Comparison of ENCODE assay signal across 18 cellular contexts in the genomic region with DNA sequence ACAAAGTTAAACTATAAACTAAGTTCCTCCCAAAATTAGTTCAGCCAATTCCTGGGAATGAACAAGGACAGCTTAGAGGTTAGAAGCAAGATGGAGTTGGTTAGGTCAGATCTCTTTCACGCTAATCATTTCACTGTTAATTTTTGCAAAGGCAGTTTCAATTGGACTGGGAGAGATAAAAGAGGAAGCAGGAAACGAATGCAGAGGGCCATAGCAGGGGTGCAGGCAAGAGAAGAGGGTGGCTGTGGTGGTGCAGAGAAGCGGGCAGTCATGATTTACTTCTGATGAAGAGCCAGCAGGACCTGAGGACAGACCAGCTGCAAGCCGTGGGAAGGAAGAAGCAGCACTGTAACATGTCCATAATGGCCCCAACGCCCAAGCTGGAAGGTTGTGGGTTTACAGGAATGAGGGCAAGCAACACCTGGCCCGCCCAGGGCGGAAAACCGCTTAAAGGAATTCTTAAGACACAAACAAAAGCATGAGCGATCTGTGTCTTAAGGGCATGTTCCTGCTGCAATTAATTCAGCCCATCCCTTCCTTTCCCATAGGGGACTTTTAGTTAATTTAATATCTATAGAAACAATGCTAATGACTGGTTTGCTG.
DNase-seq lines count a peak whose midpoint lies in the region; ATAC-seq, FAIRE-seq and TF ChIP-seq lines count a peak whose summit lies in the region.
"Had no signal": no experiment of that assay in that cellular context is flagged by ENCODE, and none has a peak within 500 bp of the region (broad histone marks: within the 10 kb centered on the region; RNA-seq: fewer than 3 reads in every experiment).

No MANE protein-coding gene starts in this region.

- TF ChIP-seq POLR2A in GM12878 (IDR thresholded peaks at IDR 0.05; ENCODE audit: low read depth, low read length) = no peak

- no peak for DNase-seq in activated naive CD8-positive, alpha-beta T cell treated with anti-CD3 and anti-CD28 coated beads, Interleukin-2, amount 10 ng/mL, durations not matched to agents 7 days and 5 days
- DNase-seq in activated naive CD8-positive, alpha-beta T cell treated with anti-CD3 and anti-CD28 coated beads for 36 hours = no peak
- DNase-seq in NOMO-1 (lab: John Stamatoyannopoulos, UW; ENCODE audit: unreplicated experiment in 2 of 2) (peak; percentile 11 to 18), GM12878 (ENCODE audit: low read depth, low spot score) (no peak), type B pancreatic cell (ENCODE audit: extremely low spot score, unreplicated experiment) (no peak), immature natural killer cell (no peak), MM.1S (no peak), GM13976 (ENCODE audit: low spot score) (no peak)
- DNase-seq: activated effector memory CD4-positive, alpha-beta T cell treated with anti-CD3 and anti-CD28 coated beads, Interleukin-2, amount 50 U/mL, for 16 hours; DMS 273 treated with DMSO at 0.1 percent for 48 hours; GF-D8; NCI-H1092; NCI-H524 treated with DMSO at 0.1 percent for 48 hours; Peyer's patch; stimulated activated CD4-positive, alpha-beta T cell treated with anti-CD3 and anti-CD28 coated beads, Interleukin-4, amount 100 ng/mL, for 1 hour; WERI-Rb-1 had no signal

- H4K20me1 ChIP-seq in GM12878 (ENCODE audit: control insufficient read depth, insufficient read depth) = no peaks in the 10 kb centered on the region
- H4K20me1 ChIP-seq in MM.1S (ENCODE audit: insufficient read depth, low read length) = no peaks in the 10 kb centered on the region

- TF ChIP-seq CTCF in GM12878 (IDR thresholded peaks at IDR 0.05 in 2 of 3, conservative IDR thresholded peaks at IDR 0.05 in 1 of 3; ENCODE audit: control insufficient read depth in 2 of 3, extremely low read depth in 1 of 3, insufficient read depth in 1 of 3, low read depth in 3 of 3, low read length in 3 of 3) (no peak), type B pancreatic cell (conservative IDR thresholded peaks at IDR 0.05) (no peak), MM.1S (IDR thresholded peaks at IDR 0.05; ENCODE audit: low read length) (no peak), GM13976 (IDR thresholded peaks at IDR 0.05; ENCODE audit: borderline replicate concordance, control extremely low read depth, extremely low read depth, insufficient read depth, missing control alignments) (no peak)

- SMC1A ChIA-PET in GM12878 (lab: Charles Lee; ENCODE audit: uncharacterized antibody, unreplicated experiment) = interaction anchor here (0.7 to 1.6 kb wide), 4 partner anchors 13 to 212 kb away, joined by 3 to 4 read pairs (median 4); no protein-coding TSS in a partner anchor

- H3K4me2 ChIP-seq in GM12878 (ENCODE audit: control insufficient read depth, insufficient read depth) = peak overlapping the region; percentile 10; the same call in 1 of the 2 replicates
- no peak overlapping the region for H3K4me2 ChIP-seq in MM.1S (ENCODE audit: low read depth, low read length)

- TF ChIP-seq EP300 in GM12878 (IDR thresholded peaks at IDR 0.05; ENCODE audit: borderline replicate concordance in 1 of 2, control insufficient read depth in 1 of 2, low read depth in 2 of 2, low read length in 2 of 2) = no peak

- peaks cover 2% of the 10 kb centered on the region for H3K36me3 Mint-ChIP-seq in activated naive CD8-positive, alpha-beta T cell treated with anti-CD3 and anti-CD28 coated beads, Interleukin-2, amount 10 ng/mL, durations not matched to agents 7 days and 5 days
- peaks cover 14% of the 10 kb centered on the region for H3K36me3 Mint-ChIP-seq in activated naive CD8-positive, alpha-beta T cell treated with anti-CD3 and anti-CD28 coated beads for 36 hours
- H3K36me3 Mint-ChIP-seq in type B pancreatic cell = peaks cover 5% of the 10 kb centered on the region
- H3K36me3 Mint-ChIP-seq in immature natural killer cell = peaks cover 0 to 6% (median 0%) of the 10 kb centered on the region in 3 donors

- H3K27ac Mint-ChIP-seq in activated naive CD8-positive, alpha-beta T cell treated with anti-CD3 and anti-CD28 coated beads, Interleukin-2, amount 10 ng/mL, durations not matched to agents 7 days and 5 days = peak overlapping the region; percentile 11
- no peak overlapping the region for H3K27ac Mint-ChIP-seq in activated naive CD8-positive, alpha-beta T cell treated with anti-CD3 and anti-CD28 coated beads for 36 hours
- H3K27ac Mint-ChIP-seq in type B pancreatic cell (peak overlapping the region; percentile 57), immature natural killer cell (peak overlapping the region in 1 of 6 donors; percentile 48)

- H2AFZ ChIP-seq in GM12878 (ENCODE audit: control insufficient read depth, low read depth, low read length) = peak overlapping the region; percentile 70
- H2AFZ ChIP-seq in MM.1S (ENCODE audit: low read length) = no peak overlapping the region
- H2AFZ ChIP-seq: parathyroid adenoma had no signal

- no peak for FAIRE-seq in GM12878 (lab: Jason Lieb, UNC)
- FAIRE-seq: HepG2 had no signal

- no peaks in the 10 kb centered on the region for H3K27me3 ChIP-seq in GM12878 (replicated peaks in 1 of 2; ENCODE audit: control insufficient read depth in 2 of 2, insufficient read depth in 2 of 2, low read length in 1 of 2)
- H3K27me3 ChIP-seq in MM.1S (replicated peaks; ENCODE audit: insufficient read depth, low read length) = no peaks in the 10 kb centered on the region
- H3K27me3 ChIP-seq: Peyer's patch had no signal

- peaks cover 1% of the 10 kb centered on the region for H3K9me3 Mint-ChIP-seq in activated naive CD8-positive, alpha-beta T cell treated with anti-CD3 and anti-CD28 coated beads, Interleukin-2, amount 10 ng/mL, durations not matched to agents 7 days and 5 days
- no peaks in the 10 kb centered on the region for H3K9me3 Mint-ChIP-seq in activated naive CD8-positive, alpha-beta T cell treated with anti-CD3 and anti-CD28 coated beads for 36 hours
- H3K9me3 Mint-ChIP-seq in type B pancreatic cell (no peaks in the 10 kb centered on the region), immature natural killer cell (peaks cover 0 to 2% (median 0%) of the 10 kb centered on the region in 6 donors)

- H3K36me3 ChIP-seq in GM12878 (ENCODE audit: control insufficient read depth in 2 of 2, insufficient read depth in 2 of 2, low read length in 1 of 2) = no peaks in the 10 kb centered on the region
- no peaks in the 10 kb centered on the region for H3K36me3 ChIP-seq in MM.1S (replicated peaks; ENCODE audit: insufficient read depth, low read length)
- H3K36me3 ChIP-seq: Peyer's patch had no signal

- POLR2A ChIA-PET in activated naive CD8-positive, alpha-beta T cell treated with anti-CD3 and anti-CD28 coated beads, Interleukin-2, amount 10 ng/mL, durations not matched to agents 7 days and 5 days (lab: Charles Lee) = no interaction called here
- POLR2A ChIA-PET in GM12878 (lab: Charles Lee) = no interaction called here

- ATAC-seq in activated naive CD8-positive, alpha-beta T cell treated with anti-CD3 and anti-CD28 coated beads, Interleukin-2, amount 10 ng/mL, durations not matched to agents 7 days and 5 days (ENCODE audit: low read depth) = no peak
- no peak for ATAC-seq in GM12878
- ATAC-seq: HepG2 had no signal

- H3K4me3 ChIP-seq in GM12878 = no peak overlapping the region
- H3K4me3 ChIP-seq in MM.1S (ENCODE audit: low read length) = no peak overlapping the region
- H3K4me3 ChIP-seq: Peyer's patch had no signal

- no peaks in the 10 kb centered on the region for H3K27me3 Mint-ChIP-seq in activated naive CD8-positive, alpha-beta T cell treated with anti-CD3 and anti-CD28 coated beads, Interleukin-2, amount 10 ng/mL, durations not matched to agents 7 days and 5 days
- no peaks in the 10 kb centered on the region for H3K27me3 Mint-ChIP-seq in activated naive CD8-positive, alpha-beta T cell treated with anti-CD3 and anti-CD28 coated beads for 36 hours
- H3K27me3 Mint-ChIP-seq in type B pancreatic cell (peaks cover 7% of the 10 kb centered on the region), immature natural killer cell (ENCODE audit: low read depth in 3 of 3) (peaks cover 6 to 19% (median 7%) of the 10 kb centered on the region in 3 donors)

- peaks cover 14% of the 10 kb centered on the region; the same call in 1 of the 2 replicates for H3F3A ChIP-seq in MM.1S (ENCODE audit: insufficient read depth, low read length)

- H3K9ac ChIP-seq in GM12878 (ENCODE audit: control insufficient read depth, insufficient read depth, low read length) = no peak overlapping the region
- H3K9ac ChIP-seq in MM.1S (ENCODE audit: low read length) = no peak overlapping the region
- H3K9ac ChIP-seq: parathyroid adenoma had no signal

- no peak for TF ChIP-seq RAD21 in GM12878 (IDR thresholded peaks at IDR 0.05; ENCODE audit: insufficient read depth, low read depth, low read length)

- no peak overlapping the region for H3K27ac ChIP-seq in GM12878 (ENCODE audit: control insufficient read depth, insufficient read depth)
- H3K27ac ChIP-seq in MM.1S (ENCODE audit: low read length) = no peak overlapping the region
- H3K27ac ChIP-seq: parathyroid adenoma, Peyer's patch, WERI-Rb-1 had no signal

- H3K4me3 Mint-ChIP-seq in activated naive CD8-positive, alpha-beta T cell treated with anti-CD3 and anti-CD28 coated beads, Interleukin-2, amount 10 ng/mL, durations not matched to agents 7 days and 5 days = no peak overlapping the region
- no peak overlapping the region for H3K4me3 Mint-ChIP-seq in activated naive CD8-positive, alpha-beta T cell treated with anti-CD3 and anti-CD28 coated beads for 36 hours
- H3K4me3 Mint-ChIP-seq in type B pancreatic cell = peak overlapping the region; percentile 29
- no peak overlapping the region for H3K4me3 Mint-ChIP-seq in immature natural killer cell

- H3K4me1 Mint-ChIP-seq in activated naive CD8-positive, alpha-beta T cell treated with anti-CD3 and anti-CD28 coated beads, Interleukin-2, amount 10 ng/mL, durations not matched to agents 7 days and 5 days = peaks cover 24% of the 10 kb centered on the region
- peaks cover 29% of the 10 kb centered on the region for H3K4me1 Mint-ChIP-seq in activated naive CD8-positive, alpha-beta T cell treated with anti-CD3 and anti-CD28 coated beads for 36 hours
- H3K4me1 Mint-ChIP-seq in type B pancreatic cell (ENCODE audit: unreplicated experiment) (peaks cover 7% of the 10 kb centered on the region), immature natural killer cell (peaks cover 25 to 32% of the 10 kb centered on the region in 2 donors)

- no peaks in the 10 kb centered on the region for H3K9me2 ChIP-seq in MM.1S (replicated peaks; ENCODE audit: insufficient read depth, low read length)

- H3K9me3 ChIP-seq in GM12878 (replicated peaks; ENCODE audit: control insufficient read depth, insufficient read depth, low read length) (no peaks in the 10 kb centered on the region), MM.1S (replicated peaks; ENCODE audit: insufficient read depth, low read length) (no peaks in the 10 kb centered on the region)
- H3K9me3 ChIP-seq: Peyer's patch had no signal

- H3K79me2 ChIP-seq in GM12878 (ENCODE audit: control insufficient read depth, insufficient read depth, low read length) (peaks cover 14% of the 10 kb centered on the region), MM.1S (ENCODE audit: low read length) (peaks cover 9% of the 10 kb centered on the region)

- 76% methylated on average over 9 of the region's 9 CpGs for WGBS in GM12878 (ENCODE audit: insufficient coverage, insufficient replicate concordance, low lambda C conversion rate, missing lambda C conversion rate)

- no TSS peak for BruUV-seq in GM12878 (replicated peaks; lab: Mats Ljungman, UMichigan)

- CTCF ChIA-PET in GM12878 (lab: Yijun Ruan, JAX) = interaction anchor here (0.9 kb wide), 1 partner anchor 18 kb away, joined by 3 read pairs; no protein-coding TSS in a partner anchor

- RAD21 ChIA-PET in GM12878 (lab: Charles Lee; ENCODE audit: unreplicated experiment) = no interaction called here

- H3K4me1 ChIP-seq in GM12878 (ENCODE audit: control insufficient read depth, insufficient read depth, low read length) = peaks cover 11% of the 10 kb centered on the region; the same call in 1 of the 2 replicates
- peaks cover 7% of the 10 kb centered on the region; the same call in 1 of the 2 replicates for H3K4me1 ChIP-seq in MM.1S (ENCODE audit: low read length)

- in situ Hi-C loops in GM12878 (cut with MboI) (no loop called here), GM13976 (cut with MboI; ENCODE audit: low sequenced_read_pairs, unreplicated experiment) (loop anchor here (25.0 kb wide), 1 partner anchor 581 kb away; the partner anchor contains the start of gene ZNF396)

- intact Hi-C loops in GM12878 (cut with micrococcal nuclease; ENCODE audit: unreplicated experiment) = no loop called here

Comparison
In these comparisons a context has a peak if more than half of its experiments do, and no peak if none do; other contexts are left out.
1. DNase-seq: peak in NOMO-1 (2 of 2); none in activated naive CD8-positive, alpha-beta T cell treated with anti-CD3 and anti-CD28 coated beads, Interleukin-2, amount 10 ng/mL, durations not matched to agents 7 days and 5 days (single experiment), activated naive CD8-positive, alpha-beta T cell treated with anti-CD3 and anti-CD28 coated beads for 36 hours (single experiment), GM12878 (single experiment), type B pancreatic cell (single experiment), immature natural killer cell (0 of 3), MM.1S (single experiment) and GM13976 (single experiment).